16 cellular contexts compared by ENCODE assay signal in the genomic region with DNA sequence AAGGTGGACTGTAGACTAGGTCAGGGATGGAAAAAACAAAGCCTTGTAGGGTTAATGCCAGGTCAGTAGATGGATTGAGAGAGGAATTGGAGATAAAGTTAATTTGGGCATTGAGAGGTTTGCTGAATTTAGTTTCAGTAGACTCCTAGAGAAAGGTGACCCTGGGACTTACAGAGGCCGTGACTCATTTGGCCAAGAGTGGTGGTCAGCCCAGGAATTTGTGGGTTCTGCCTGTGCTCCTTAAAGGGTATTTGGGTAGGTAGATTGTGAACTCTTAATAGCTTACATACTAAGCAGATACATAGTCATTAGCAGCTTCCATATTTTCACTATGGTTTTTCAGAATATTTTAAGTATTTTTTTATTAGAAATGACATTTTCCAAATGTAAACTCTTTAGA. TPM values are rescaled to one million over a fixed set of nuclear protein-coding genes. Genes with fewer than 3 reads are reported as not detected.
A peak's percentile ranks its signal among the peaks of the same experiment; 100 is the strongest.
DNase-seq lines count a peak whose midpoint lies in the region; ATAC-seq and TF ChIP-seq lines count a peak whose summit lies in the region.
"Had no signal": no experiment of that assay in that cellular context is flagged by ENCODE, and none has a peak within 500 bp of the region (broad histone marks: within the 10 kb centered on the region; RNA-seq: fewer than 3 reads in every experiment).

No MANE protein-coding gene starts in this region.

- H3K36me3 Mint-ChIP-seq in HFFc6 (ENCODE audit: low read depth) = peaks cover 30% of the 10 kb centered on the region

- H3K36me3 ChIP-seq in SJSA1 (peaks cover 23% of the 10 kb centered on the region), tibial nerve (peaks cover 0 to 6% (median 0%) of the 10 kb centered on the region in 3 donors)

- H3K9me3 Mint-ChIP-seq in HFFc6 = peaks cover 9% of the 10 kb centered on the region
- H3K9me3 Mint-ChIP-seq: CD4-positive, alpha-beta T cell had no signal

- POLR2A ChIA-PET in GM10248 (lab: Yijun Ruan, JAX) = no interaction called here

- CTCF ChIA-PET in GM10248 (lab: Yijun Ruan, JAX) = interaction anchor here (1.4 kb wide), 1 partner anchor 34 kb away, joined by 3 read pairs; no protein-coding TSS in a partner anchor

- ATAC-seq in left ventricle myocardium superior (peak; percentile 39), HG03025 (IDR thresholded peaks at IDR 0.05; ENCODE audit: low FRiP score, unreplicated experiment) (no peak)
- ATAC-seq: HCT116 had no signal

- peaks cover 54% of the 10 kb centered on the region for H3K4me1 Mint-ChIP-seq in HFFc6 (ENCODE audit: low read depth)
- H3K4me1 Mint-ChIP-seq: B cell had no signal

- no peak for TF ChIP-seq CTCF in HFFc6 (IDR thresholded peaks at IDR 0.05)
- TF ChIP-seq CTCF in tibial nerve (IDR thresholded peaks at IDR 0.05) = no peak
- no peak for TF ChIP-seq CTCF in GM10248 (IDR thresholded peaks at IDR 0.05; ENCODE audit: control extremely low read depth, extremely low read depth, low read depth, missing control alignments)

- H3K4me1 ChIP-seq in SJSA1 (replicated peaks) (peaks cover 12% of the 10 kb centered on the region), tibial nerve (peaks cover 0 to 6% (median 0%) of the 10 kb centered on the region in 4 donors)

- 0 out of 2 replicates have a peak, but pooled peaks cover 3% of the 10 kb centered on the region for H3K27me3 ChIP-seq in SJSA1 (replicated peaks)
- H3K27me3 ChIP-seq in tibial nerve = no peaks in the 10 kb centered on the region

- H3K27me3 Mint-ChIP-seq in HFFc6 (ENCODE audit: insufficient read depth) = no peaks in the 10 kb centered on the region; the same call in 1 of the 2 replicates
- H3K27me3 Mint-ChIP-seq: B cell; CD4-positive, alpha-beta T cell had no signal

- 0 out of 2 replicates have a peak, but pooled peaks cover 3% of the 10 kb centered on the region for H3K9me3 ChIP-seq in SJSA1 (replicated peaks)
- no peaks in the 10 kb centered on the region for H3K9me3 ChIP-seq in tibial nerve

- 0 out of 2 replicates have a peak overlapping the region, but pooled peaks have one; percentile 12 for H3K27ac ChIP-seq in SJSA1
- no peak overlapping the region for H3K27ac ChIP-seq in tibial nerve
- no peak overlapping the region for H3K27ac ChIP-seq in caudate nucleus (ENCODE audit: low read depth, low read length)
- H3K27ac ChIP-seq: SK-N-MC had no signal

- TF ChIP-seq EP300 in tibial nerve (IDR thresholded peaks at IDR 0.05) = no peak

- DNase-seq in HFFc6 = no peak
- DNase-seq in SJSA1 (ENCODE audit: low read depth in 1 of 2, low spot score in 2 of 2) = no peak
- DNase-seq in left ventricle myocardium superior = no peak
- DNase-seq in renal cortical epithelial cell (ENCODE audit: low read depth) = peak; percentile 66
- DNase-seq in tibial nerve (ENCODE audit: low spot score in 2 of 2) = no peak
- no peak for DNase-seq in GM10248 (ENCODE audit: extremely low spot score)
- DNase-seq in caudate nucleus (lab: John Stamatoyannopoulos, UW) = no peak
- DNase-seq: CD4-positive, alpha-beta T cell; DND-41; NCI-H1092; NCI-H2107; NCI-H526 had no signal

- intact Hi-C loops in left ventricle myocardium superior (cut with micrococcal nuclease) = no loop called here

- WGBS in tibial nerve, 2 donors = 100% methylated on average over 1 of the region's 1 CpG

- H3K4me3 ChIP-seq in SJSA1 = no peak overlapping the region
- no peak overlapping the region for H3K4me3 ChIP-seq in tibial nerve
- H3K4me3 ChIP-seq: SK-N-MC had no signal

- H3K27ac Mint-ChIP-seq in HFFc6 = peak overlapping the region; percentile 56
- H3K27ac Mint-ChIP-seq: B cell; CD4-positive, alpha-beta T cell had no signal

- no peak overlapping the region for H3K4me3 Mint-ChIP-seq in HFFc6
- H3K4me3 Mint-ChIP-seq: B cell; CD4-positive, alpha-beta T cell had no signal

- TF ChIP-seq POLR2A in tibial nerve (IDR thresholded peaks at IDR 0.05) = no peak

RNA-seq across cellular contexts. Expression of gene PLEKHA5, which starts 21.8 kb away (rescaled TPM):
- 10 to 100 TPM; 15.7 to 22.6 (median 18.6) TPM for total RNA-seq in HFFc6 (2021; fragmentation: NEBNext Ultra II Directional; extraction: Animal tissue kit (Norgen Biotek cat#: 25700))
- total RNA-seq in SJSA1 (2014; rRNA removed; shearing (Covaris generic)) = 11.9 and 21.1 TPM in 2 replicates
- total RNA-seq in left ventricle myocardium superior = 62.5 TPM
- 35.8 and 117 TPM in 2 replicates for total RNA-seq in renal cortical epithelial cell
- total RNA-seq in tibial nerve = 10 to 100 TPM; 21.3 to 22.9 (median 21.4) TPM
